ENCODE assay signal across 20 cellular contexts in the genomic region with DNA sequence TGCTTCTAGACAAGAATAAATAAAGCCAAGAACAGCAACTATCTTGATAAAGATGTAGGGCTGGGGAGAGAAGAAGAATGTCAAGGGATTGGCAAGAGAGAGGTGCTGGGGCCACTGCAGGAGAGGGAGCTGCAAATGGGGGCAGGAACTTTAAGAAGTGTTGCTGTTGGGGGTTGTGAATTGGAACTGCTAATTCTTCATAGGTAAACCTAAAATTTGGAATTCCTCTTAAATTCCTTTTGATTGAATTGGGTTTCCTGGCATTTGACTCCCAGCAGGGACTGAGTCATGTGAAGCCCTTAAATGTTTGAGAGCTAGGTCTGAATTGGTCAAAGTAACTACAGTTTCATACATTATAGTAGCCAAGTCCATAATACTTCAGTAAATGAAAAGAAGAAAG.
"Had no signal": no experiment of that assay in that cellular context is flagged by ENCODE, and none has a peak within 500 bp of the region (broad histone marks: within the 10 kb centered on the region; RNA-seq: fewer than 3 reads in every experiment).

No MANE protein-coding gene starts in this region.

- H3K27ac Mint-ChIP-seq: naive thymus-derived CD4-positive, alpha-beta T cell; stimulated activated effector memory CD8-positive, alpha-beta T cell treated with anti-CD3 and anti-CD28 coated beads, Interleukin-12 subunit alpha, Interleukin-12 subunit beta, amount 100 ng/mL, for 72 hours; type B pancreatic cell had no signal

- H3K4me1 Mint-ChIP-seq: naive thymus-derived CD4-positive, alpha-beta T cell; stimulated activated effector memory CD8-positive, alpha-beta T cell treated with anti-CD3 and anti-CD28 coated beads, Interleukin-12 subunit alpha, Interleukin-12 subunit beta, amount 100 ng/mL, for 72 hours had no signal

- H3K27me3 ChIP-seq: esophagus squamous epithelium, foreskin keratinocyte, neutrophil, right lobe of liver, suprapubic skin, thyroid gland, uterus had no signal

- H3K4me3 ChIP-seq: esophagus squamous epithelium, lung, psoas muscle, right lobe of liver, suprapubic skin, thyroid gland, uterus had no signal

- H3K9me3 Mint-ChIP-seq: stimulated activated effector memory CD8-positive, alpha-beta T cell treated with anti-CD3 and anti-CD28 coated beads, Interleukin-12 subunit alpha, Interleukin-12 subunit beta, amount 100 ng/mL, for 72 hours; type B pancreatic cell had no signal

- H3K4me1 ChIP-seq: esophagus squamous epithelium, foreskin keratinocyte, psoas muscle, right lobe of liver, suprapubic skin, uterus had no signal

- H3K27ac ChIP-seq: esophagus squamous epithelium, foreskin keratinocyte, neutrophil, psoas muscle, right lobe of liver, suprapubic skin, thyroid gland, uterus had no signal

- DNase-seq: dermis blood vessel endothelial cell; esophagus squamous epithelium; foreskin keratinocyte; kidney; left cardiac atrium; left ventricle myocardium superior; naive thymus-derived CD4-positive, alpha-beta T cell; psoas muscle; retina; right lobe of liver; stimulated activated CD4-positive, alpha-beta T cell treated with anti-CD3 and anti-CD28 coated beads, Interleukin-4, amount 100 ng/mL, for 1 hour; stimulated activated CD8-positive, alpha-beta memory T cell treated with anti-CD3 and anti-CD28 coated beads, Interleukin-4, amount 100 ng/mL, for 48 hours; stimulated activated naive CD8-positive, alpha-beta T cell treated with anti-CD3 and anti-CD28 coated beads, Interleukin-15, Interleukin-2, amounts not matched to agents 100 U/mL and 50 U/mL, for 24 hours; thyroid gland; uterus had no signal

- ATAC-seq: foreskin keratinocyte; left cardiac atrium; left ventricle myocardium superior; naive thymus-derived CD4-positive, alpha-beta T cell; psoas muscle; right lobe of liver; stimulated activated effector memory CD8-positive, alpha-beta T cell treated with anti-CD3 and anti-CD28 coated beads, Interleukin-12 subunit alpha, Interleukin-12 subunit beta, amount 100 ng/mL, for 72 hours; stimulated activated naive CD8-positive, alpha-beta T cell treated with anti-CD3 and anti-CD28 coated beads, Interleukin-15, Interleukin-2, amounts not matched to agents 100 U/mL and 50 U/mL, for 24 hours had no signal

- H3K36me3 Mint-ChIP-seq: naive thymus-derived CD4-positive, alpha-beta T cell; stimulated activated effector memory CD8-positive, alpha-beta T cell treated with anti-CD3 and anti-CD28 coated beads, Interleukin-12 subunit alpha, Interleukin-12 subunit beta, amount 100 ng/mL, for 72 hours; type B pancreatic cell had no signal

- H3K27me3 Mint-ChIP-seq: type B pancreatic cell had no signal

- H3K36me3 ChIP-seq: esophagus squamous epithelium, neutrophil, right lobe of liver, suprapubic skin, thyroid gland, uterus had no signal

- H3K9me3 ChIP-seq: esophagus squamous epithelium, neutrophil, psoas muscle, right lobe of liver, suprapubic skin, thyroid gland, uterus had no signal

- H3K4me3 Mint-ChIP-seq: naive thymus-derived CD4-positive, alpha-beta T cell; stimulated activated effector memory CD8-positive, alpha-beta T cell treated with anti-CD3 and anti-CD28 coated beads, Interleukin-12 subunit alpha, Interleukin-12 subunit beta, amount 100 ng/mL, for 72 hours; type B pancreatic cell had no signal
